In genomic region chr13:110368408-110368807, GRCh38 we compare ENCODE assay signal across 15 cellular contexts.
"Had no signal": no experiment of that assay in that cellular context is flagged by ENCODE, and none has a peak within 500 bp of the region (broad histone marks: within the 10 kb centered on the region; RNA-seq: fewer than 3 reads in every experiment).

No MANE protein-coding gene starts in this region.

- H3K4me3 ChIP-seq: left lung, right lobe of liver, spleen had no signal

- H3K4me1 ChIP-seq: right lobe of liver had no signal

- H3K36me3 Mint-ChIP-seq: activated naive CD4-positive, alpha-beta T cell treated with anti-CD3 and anti-CD28 coated beads, Interleukin-2, amount 50 U/mL, for 72 hours; memory B cell; natural killer cell had no signal

- H3K4me3 Mint-ChIP-seq: activated T-cell treated with anti-CD3 and anti-CD28 coated beads, Interleukin-2, amount 50 U/mL, for 24 hours; brain; memory B cell; natural killer cell; stimulated activated naive CD8-positive, alpha-beta T cell treated with anti-CD3 and anti-CD28 coated beads, Interleukin-15, amount 100 ng/mL, for 72 hours had no signal

- H3K27me3 ChIP-seq: left lung, right lobe of liver had no signal

- H3K27ac ChIP-seq: left lung, right lobe of liver had no signal

- H3K27me3 Mint-ChIP-seq: brain had no signal

- H3K4me1 Mint-ChIP-seq: memory B cell; natural killer cell; stimulated activated naive CD8-positive, alpha-beta T cell treated with anti-CD3 and anti-CD28 coated beads, Interleukin-15, amount 100 ng/mL, for 72 hours had no signal

- H3K36me3 ChIP-seq: left lung, right lobe of liver, spleen had no signal

- DNase-seq: activated CD4-positive, alpha-beta T cell treated with anti-CD3 and anti-CD28 coated beads, Interleukin-2, amount 50 U/mL, for 4 hours; activated CD4-positive, CD25-positive, alpha-beta regulatory T cell treated with anti-CD3 and anti-CD28 coated beads, Interleukin-2, amount 50 U/mL, for 72 hours; activated effector memory CD4-positive, alpha-beta T cell treated with Interleukin-2 at 50 U/mL for 16 hours; activated T-cell treated with anti-CD3 and anti-CD28 coated beads, Interleukin-2, amount 50 U/mL, for 24 hours; amniotic stem cell; cerebellar nuclear complex; left lung; natural killer cell; right lobe of liver; spleen; stimulated activated naive CD8-positive, alpha-beta T cell treated with anti-CD3 and anti-CD28 coated beads, Interleukin-15, amount 100 ng/mL, for 72 hours; T-helper 9 cell had no signal

- H3K27ac Mint-ChIP-seq: activated naive CD4-positive, alpha-beta T cell treated with anti-CD3 and anti-CD28 coated beads, Interleukin-2, amount 50 U/mL, for 72 hours; activated T-cell treated with anti-CD3 and anti-CD28 coated beads, Interleukin-2, amount 50 U/mL, for 24 hours; memory B cell; natural killer cell; stimulated activated naive CD8-positive, alpha-beta T cell treated with anti-CD3 and anti-CD28 coated beads, Interleukin-15, amount 100 ng/mL, for 72 hours had no signal

- ATAC-seq: left lung; natural killer cell; right lobe of liver; stimulated activated naive CD8-positive, alpha-beta T cell treated with anti-CD3 and anti-CD28 coated beads, Interleukin-15, amount 100 ng/mL, for 72 hours had no signal

- H3K9me3 ChIP-seq: left lung, right lobe of liver, spleen had no signal
